1 cellular context compared by ENCODE assay signal in genomic region chr3:40299130-40299720, GRCh38.
TF ChIP-seq lines count a peak whose summit lies in the region.

No MANE protein-coding gene starts in this region.

TF ChIP-seq in IMR-90, 13 proteins besides CTCF, POLR2A, EP300 and RAD21 (continued from another document):
- no peak for TF ChIP-seq CHD1 (IDR thresholded peaks at IDR 0.05; ENCODE audit: low read depth, low read length)
- TF ChIP-seq SMC3 (IDR thresholded peaks at IDR 0.05; ENCODE audit: low read depth, low read length) = no peak
